ENCODE assay signal across 17 cellular contexts in the genomic region with DNA sequence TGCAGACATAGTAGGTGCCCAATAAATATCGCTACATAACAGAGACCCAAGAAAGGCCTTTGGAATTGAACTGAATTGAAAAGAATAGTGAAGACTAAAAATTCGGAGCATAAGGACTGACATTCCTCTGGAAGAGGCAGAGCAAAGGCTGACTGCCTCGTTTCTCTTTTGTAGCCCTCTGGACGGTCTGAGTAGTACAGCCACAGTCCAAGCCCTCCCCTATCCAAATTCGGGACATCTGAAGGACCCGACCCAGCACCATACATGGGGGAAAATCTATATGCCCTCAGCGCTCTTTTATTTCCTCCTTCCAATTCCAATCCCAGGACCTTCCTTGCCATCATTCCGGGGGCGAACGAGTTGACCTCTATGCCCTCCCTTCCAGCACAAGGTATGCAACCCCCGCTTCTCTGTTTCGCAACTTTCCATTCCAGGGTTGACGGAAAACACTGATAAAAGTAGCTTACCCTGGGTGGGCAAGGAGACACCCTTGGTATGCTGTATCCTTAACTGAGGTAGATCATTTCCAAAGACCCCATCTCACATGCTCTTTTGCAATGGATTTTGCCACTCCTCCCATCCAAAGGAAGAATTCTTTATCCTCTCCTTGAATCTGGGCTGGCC.
A peak's percentile ranks its signal among the peaks of the same experiment; 100 is the strongest.
DNase-seq lines count a peak whose midpoint lies in the region; ATAC-seq, FAIRE-seq and TF ChIP-seq lines count a peak whose summit lies in the region.
"Had no signal": no experiment of that assay in that cellular context is flagged by ENCODE, and none has a peak within 500 bp of the region (broad histone marks: within the 10 kb centered on the region; RNA-seq: fewer than 3 reads in every experiment).

No MANE protein-coding gene starts in this region.

- H3K27me3 Mint-ChIP-seq in endodermal cell (ENCODE audit: insufficient read depth), result no peaks in the 10 kb centered on the region

- H3K27me3 ChIP-seq in HepG2 (ENCODE audit: control insufficient read depth in 1 of 2, insufficient read depth in 2 of 2, low read length in 2 of 2) (peaks cover 0 to 1% of the 10 kb centered on the region in 2 experiments; a peak in 3 of 5 replicates), right lobe of liver (no peaks in the 10 kb centered on the region), endodermal cell (ENCODE audit: control insufficient read depth, insufficient read depth, low read length, poor library complexity, severe bottlenecking) (no peaks in the 10 kb centered on the region), osteoblast (ENCODE audit: insufficient read depth, low read length) (no peaks in the 10 kb centered on the region)
- H3K27me3 ChIP-seq: BLaER1 had no signal

- peaks cover 6% of the 10 kb centered on the region for H3K9me3 Mint-ChIP-seq in endodermal cell

- H3K36me3 ChIP-seq in HepG2 (replicated peaks in 1 of 2; ENCODE audit: control insufficient read depth in 1 of 2, insufficient read depth in 2 of 2, low read length in 2 of 2) (no peaks in the 10 kb centered on the region), right lobe of liver (no peaks in the 10 kb centered on the region), endodermal cell (ENCODE audit: control insufficient read depth, insufficient read depth, low read length) (no peaks in the 10 kb centered on the region), osteoblast (ENCODE audit: insufficient read depth, low read length) (no peaks in the 10 kb centered on the region)
- H3K36me3 ChIP-seq: BLaER1 had no signal

- CTCF ChIA-PET in HepG2 (lab: Yijun Ruan, JAX; ENCODE audit: low intra/inter-chr PET ratio, low total read pairs), result no interaction called here

- H3K4me1 Mint-ChIP-seq in endodermal cell, result peaks cover 44% of the 10 kb centered on the region

- H3K9ac ChIP-seq in HepG2 (ENCODE audit: insufficient read depth, low read depth, low read length) (no peak overlapping the region), endodermal cell (ENCODE audit: extremely low read depth, low read length, poor library complexity, severe bottlenecking) (no peak overlapping the region)
- H3K9ac ChIP-seq: BLaER1 had no signal

- intact Hi-C loops in HepG2 (cut with micrococcal nuclease; ENCODE audit: unreplicated experiment) (loop anchor here (10.0 kb wide), 1 partner anchor 437 kb away; no protein-coding TSS in a partner anchor), right lobe of liver (cut with DNase I) (no loop called here)

- TF ChIP-seq RAD21 in HepG2 (CRISPR knock-in tag; IDR thresholded peaks at IDR 0.05), result no peak

- FAIRE-seq in HepG2 (lab: Jason Lieb, UNC), result no peak

- H4K20me1 ChIP-seq in HepG2 (ENCODE audit: insufficient read depth, low read length), result no peaks in the 10 kb centered on the region
- no peaks in the 10 kb centered on the region for H4K20me1 ChIP-seq in osteoblast (ENCODE audit: insufficient read depth, low read length)
- H4K20me1 ChIP-seq: BLaER1 had no signal

- no peaks in the 10 kb centered on the region for H3K36me3 Mint-ChIP-seq in endodermal cell (ENCODE audit: low read depth)

- H3K79me2 ChIP-seq in HepG2 (ENCODE audit: insufficient read depth, low read length) (no peaks in the 10 kb centered on the region), osteoblast (ENCODE audit: insufficient read depth, low read length) (no peaks in the 10 kb centered on the region)

- TF ChIP-seq POLR2A in HepG2 (IDR thresholded peaks at IDR 0.05; ENCODE audit: insufficient read depth in 1 of 2, low read depth in 2 of 2, low read length in 2 of 2), result no peak
- no peak for TF ChIP-seq POLR2A in right lobe of liver (IDR thresholded peaks at IDR 0.05)

- peak overlapping the region; percentile 16; the same call in 1 of the 2 replicates for H3K4me2 ChIP-seq in HepG2 (ENCODE audit: low read depth, low read length)
- H3K4me2 ChIP-seq in osteoblast (ENCODE audit: insufficient read depth, low read length), result no peak overlapping the region
- H3K4me2 ChIP-seq: BLaER1 had no signal

- TF ChIP-seq CTCF in HepG2 (CRISPR knock-in tag; IDR thresholded peaks at IDR 0.05) (no peak), right lobe of liver (IDR thresholded peaks at IDR 0.05) (no peak), endodermal cell (conservative IDR thresholded peaks at IDR 0.05) (peak; percentile 26), osteoblast (IDR thresholded peaks at IDR 0.05; ENCODE audit: extremely low read depth, low read depth, low read length) (no peak)

- no peak overlapping the region; a peak in 1 of 6 replicates for H3K4me3 ChIP-seq in HepG2 (replicated peaks in 1 of 3; ENCODE audit: insufficient read depth in 1 of 3, low read depth in 2 of 3, low read length in 3 of 3)
- no peak overlapping the region for H3K4me3 ChIP-seq in right lobe of liver
- no peak overlapping the region for H3K4me3 ChIP-seq in endodermal cell (ENCODE audit: low read length)
- no peak overlapping the region for H3K4me3 ChIP-seq in osteoblast (ENCODE audit: insufficient read depth, low read length)
- H3K4me3 ChIP-seq: BLaER1 had no signal

- DNase-seq in HepG2 (ENCODE audit: low spot score), result no peak
- no peak for DNase-seq in right lobe of liver
- DNase-seq in endodermal cell, result peak; percentile 47
- DNase-seq in osteoblast (ENCODE audit: insufficient read length, low spot score, missing footprints), result peak; percentile 41
- no peak for DNase-seq in foreskin melanocyte
- no peak for DNase-seq in GM19238 (ENCODE audit: insufficient read length, low spot score)
- no peak for DNase-seq in COLO668 (lab: John Stamatoyannopoulos, UW; ENCODE audit: unreplicated experiment)
- DNase-seq: 8988T, COR-L47, DMS153, H7, NCI-H187, NCI-H345, NCI-H526, RPMI8226 had no signal

- WGBS in HepG2 (ENCODE audit: low lambda C conversion rate), result 12% methylated on average over 13 of the region's 13 CpGs
- WGBS in right lobe of liver (ENCODE audit: insufficient coverage, low coverage, low lambda C conversion rate, missing lambda C conversion rate), result 64% methylated on average over 11 of the region's 13 CpGs
- 93 to 94% methylated on average over 10 to 13 of the region's 13 CpGs for WGBS in endodermal cell (ENCODE audit: insufficient coverage in 1 of 2, insufficient read length in 1 of 2), 2 experiments

- no peak for TF ChIP-seq EP300 in HepG2 (IDR thresholded peaks at IDR 0.05; ENCODE audit: low read depth in 2 of 2, low read length in 2 of 2)
- no peak for TF ChIP-seq EP300 in HepG2 (CRISPR knock-in tag; IDR thresholded peaks at IDR 0.05; ENCODE audit: borderline replicate concordance)

- peak; percentile 72 for ATAC-seq in HepG2
- ATAC-seq in right lobe of liver, result no peak
- no peak for ATAC-seq in HG03108 (IDR thresholded peaks at IDR 0.05; ENCODE audit: unreplicated experiment)

- POLR2A ChIA-PET in HepG2 (lab: Yijun Ruan, JAX), result no interaction called here

- H3K9me3 ChIP-seq in HepG2 (ENCODE audit: low read length) (no peaks in the 10 kb centered on the region), right lobe of liver (no peaks in the 10 kb centered on the region), endodermal cell (ENCODE audit: control insufficient read depth, low read length) (peaks cover 5% of the 10 kb centered on the region), osteoblast (ENCODE audit: low read depth, low read length) (peaks cover 6% of the 10 kb centered on the region)

- H3K4me3 Mint-ChIP-seq in endodermal cell, result no peak overlapping the region

- no peak overlapping the region for H3K27ac Mint-ChIP-seq in endodermal cell

- H3K27ac ChIP-seq in HepG2 (ENCODE audit: extremely low read length, insufficient read depth, low read length) (no peak overlapping the region), right lobe of liver (no peak overlapping the region), endodermal cell (ENCODE audit: low read depth, low read length) (no peak overlapping the region), osteoblast (ENCODE audit: low read depth, low read length) (no peak overlapping the region)
- H3K27ac ChIP-seq: BLaER1 had no signal

- H2AFZ ChIP-seq in HepG2 (ENCODE audit: low read length) (no peak overlapping the region), osteoblast (ENCODE audit: low read length) (no peak overlapping the region)

- in situ Hi-C loops in HepG2 (cut with HindIII; ENCODE audit: extremely low pct_ligation_motif_present, low pct_unique_long_range_greater_than_20kb), result no loop called here

- no TSS peak for BruUV-seq in HepG2 (replicated peaks; lab: Mats Ljungman, UMichigan)

- H3K4me1 ChIP-seq in HepG2 (ENCODE audit: insufficient read depth, low read length), result peaks cover 44% of the 10 kb centered on the region
- peaks cover 0 to 27% (median 5%) of the 10 kb centered on the region in 4 donors for H3K4me1 ChIP-seq in right lobe of liver
- H3K4me1 ChIP-seq in endodermal cell (ENCODE audit: control insufficient read depth, insufficient read depth, low read length), result peaks cover 3% of the 10 kb centered on the region
- H3K4me1 ChIP-seq in osteoblast (ENCODE audit: insufficient read depth, low read length), result peaks cover 38% of the 10 kb centered on the region

TF ChIP-seq in HepG2, 621 proteins besides CTCF, POLR2A, EP300 and RAD21 (continues in another document):
- TF ChIP-seq, protein P1, sequence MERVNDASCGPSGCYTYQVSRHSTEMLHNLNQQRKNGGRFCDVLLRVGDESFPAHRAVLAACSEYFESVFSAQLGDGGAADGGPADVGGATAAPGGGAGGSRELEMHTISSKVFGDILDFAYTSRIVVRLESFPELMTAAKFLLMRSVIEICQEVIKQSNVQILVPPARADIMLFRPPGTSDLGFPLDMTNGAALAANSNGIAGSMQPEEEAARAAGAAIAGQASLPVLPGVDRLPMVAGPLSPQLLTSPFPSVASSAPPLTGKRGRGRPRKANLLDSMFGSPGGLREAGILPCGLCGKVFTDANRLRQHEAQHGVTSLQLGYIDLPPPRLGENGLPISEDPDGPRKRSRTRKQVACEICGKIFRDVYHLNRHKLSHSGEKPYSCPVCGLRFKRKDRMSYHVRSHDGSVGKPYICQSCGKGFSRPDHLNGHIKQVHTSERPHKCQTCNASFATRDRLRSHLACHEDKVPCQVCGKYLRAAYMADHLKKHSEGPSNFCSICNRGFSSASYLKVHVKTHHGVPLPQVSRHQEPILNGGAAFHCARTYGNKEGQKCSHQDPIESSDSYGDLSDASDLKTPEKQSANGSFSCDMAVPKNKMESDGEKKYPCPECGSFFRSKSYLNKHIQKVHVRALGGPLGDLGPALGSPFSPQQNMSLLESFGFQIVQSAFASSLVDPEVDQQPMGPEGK (CRISPR knock-in tag; IDR thresholded peaks at IDR 0.05), result peak; percentile 59
- no peak for TF ChIP-seq GATA4 (IDR thresholded peaks at IDR 0.05; ENCODE audit: borderline replicate concordance, low read depth)
- TF ChIP-seq HNF4G (IDR thresholded peaks at IDR 0.05; ENCODE audit: borderline replicate concordance, low read depth, low read length), result no peak
- no peak for TF ChIP-seq HNF4G (CRISPR knock-in tag; IDR thresholded peaks at IDR 0.05; ENCODE audit: borderline replicate concordance, low read depth)
- TF ChIP-seq, protein P2, sequence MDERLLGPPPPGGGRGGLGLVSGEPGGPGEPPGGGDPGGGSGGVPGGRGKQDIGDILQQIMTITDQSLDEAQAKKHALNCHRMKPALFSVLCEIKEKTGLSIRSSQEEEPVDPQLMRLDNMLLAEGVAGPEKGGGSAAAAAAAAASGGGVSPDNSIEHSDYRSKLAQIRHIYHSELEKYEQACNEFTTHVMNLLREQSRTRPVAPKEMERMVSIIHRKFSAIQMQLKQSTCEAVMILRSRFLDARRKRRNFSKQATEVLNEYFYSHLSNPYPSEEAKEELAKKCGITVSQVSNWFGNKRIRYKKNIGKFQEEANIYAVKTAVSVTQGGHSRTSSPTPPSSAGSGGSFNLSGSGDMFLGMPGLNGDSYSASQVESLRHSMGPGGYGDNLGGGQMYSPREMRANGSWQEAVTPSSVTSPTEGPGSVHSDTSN (CRISPR knock-in tag; IDR thresholded peaks at IDR 0.05), result no peak

Comparison
In these comparisons a context has a peak if more than half of its experiments do, and no peak if none do; other contexts are left out.
1. DNase-seq: peak in endodermal cell (single experiment) and osteoblast (single experiment); none in HepG2 (single experiment), right lobe of liver (0 of 3), foreskin melanocyte (single experiment), GM19238 (single experiment) and COLO668 (single experiment).